ENCODE assay signal across 14 cellular contexts in genomic region chr18:75226956-75227316, GRCh38. TPM values are rescaled to one million over a fixed set of nuclear protein-coding genes. Genes with fewer than 3 reads are reported as not detected.
A peak's percentile ranks its signal among the peaks of the same experiment; 100 is the strongest.
DNase-seq lines count a peak whose midpoint lies in the region; ATAC-seq, FAIRE-seq and TF ChIP-seq lines count a peak whose summit lies in the region.
"Had no signal": no experiment of that assay in that cellular context is flagged by ENCODE, and none has a peak within 500 bp of the region (broad histone marks: within the 10 kb centered on the region; RNA-seq: fewer than 3 reads in every experiment).

No MANE protein-coding gene starts in this region.

- H3K4me1 Mint-ChIP-seq in astrocyte (ENCODE audit: low read depth, unreplicated experiment), result peaks cover 2% of the 10 kb centered on the region

- peaks cover 0 to 8% (median 0%) of the 10 kb centered on the region in 11 experiments; a peak in 3 of 22 replicates for H3K9me3 ChIP-seq in BLaER1 treated with 17β-estradiol and CSF1 and Interleukin-3, amounts not matched to agents 10 nM and 100 nM (replicated peaks in 1 of 11)
- H3K9me3 ChIP-seq in astrocyte (ENCODE audit: insufficient read depth, low read depth, low read length), result no peaks in the 10 kb centered on the region
- H3K9me3 ChIP-seq in hepatocyte (ENCODE audit: low read depth), result no peaks in the 10 kb centered on the region
- no peaks in the 10 kb centered on the region for H3K9me3 ChIP-seq in skeletal muscle satellite cell (replicated peaks; ENCODE audit: low read length)

- H4K20me1 ChIP-seq in BLaER1 treated with 17β-estradiol and CSF1 and Interleukin-3, amounts not matched to agents 10 nM and 100 nM, result peaks cover 0 to 52% (median 28%) of the 10 kb centered on the region in 11 experiments; a peak in 12 of 22 replicates
- H4K20me1 ChIP-seq in astrocyte (ENCODE audit: insufficient read depth, low read length), result peaks cover 3% of the 10 kb centered on the region
- peaks cover 5% of the 10 kb centered on the region for H4K20me1 ChIP-seq in hepatocyte (ENCODE audit: insufficient read depth, poor library complexity, severe bottlenecking)

- no peak overlapping the region for H3K27ac Mint-ChIP-seq in astrocyte (ENCODE audit: unreplicated experiment)

- DNase-seq in astrocyte (ENCODE audit: low read depth), result no peak
- no peak for DNase-seq in hepatocyte (ENCODE audit: low spot score)
- DNase-seq in NCI-H187 treated with DMSO at 0.1 percent for 48 hours (lab: John Stamatoyannopoulos, UW), result no peak
- DNase-seq in NOMO-1 treated with DMSO at 0.1 percent for 48 hours (lab: John Stamatoyannopoulos, UW; ENCODE audit: unreplicated experiment), result no peak
- DNase-seq in HuH-7 (ENCODE audit: low spot score), result no peak
- DNase-seq: activated CD4-positive, alpha-beta T cell treated with anti-CD3 and anti-CD28 coated beads for 1 hour; midbrain; NCI-H226; stimulated activated CD4-positive, alpha-beta T cell treated with anti-CD3 and anti-CD28 coated beads, Interleukin-4, amount 100 ng/mL, for 24 hours had no signal

- no peak overlapping the region for H3K4me3 Mint-ChIP-seq in astrocyte (ENCODE audit: unreplicated experiment)

- peak overlapping the region in 1 of 11 experiments; percentile 9; a peak in 1 of 22 replicates for H3K27ac ChIP-seq in BLaER1 treated with 17β-estradiol and CSF1 and Interleukin-3, amounts not matched to agents 10 nM and 100 nM
- H3K27ac ChIP-seq in astrocyte (ENCODE audit: low read depth, low read length), result no peak overlapping the region
- H3K27ac ChIP-seq in hepatocyte, result peak overlapping the region; percentile 89

- H3K36me3 ChIP-seq in BLaER1 treated with 17β-estradiol and CSF1 and Interleukin-3, amounts not matched to agents 10 nM and 100 nM, result peaks cover 0 to 37% (median 20%) of the 10 kb centered on the region in 11 experiments; a peak in 10 of 22 replicates
- no peaks in the 10 kb centered on the region for H3K36me3 ChIP-seq in astrocyte (ENCODE audit: insufficient read depth, low read length)
- H3K36me3 ChIP-seq in hepatocyte (replicated peaks; ENCODE audit: insufficient read depth, low read depth), result no peaks in the 10 kb centered on the region
- H3K36me3 ChIP-seq in skeletal muscle satellite cell (ENCODE audit: insufficient read depth, low read length), result peaks cover 2% of the 10 kb centered on the region

- H3K79me2 ChIP-seq in astrocyte (ENCODE audit: insufficient read depth, low read length), result peaks cover 18% of the 10 kb centered on the region
- H3K79me2 ChIP-seq in hepatocyte, result peaks cover 93% of the 10 kb centered on the region

- TF ChIP-seq CTCF in astrocyte (IDR thresholded peaks at IDR 0.05; ENCODE audit: insufficient read depth, low read depth, low read length) (no peak), hepatocyte (IDR thresholded peaks at IDR 0.05; ENCODE audit: poor library complexity) (no peak)

- no peak for FAIRE-seq in astrocyte (lab: Jason Lieb, UNC)
- FAIRE-seq: frontal cortex, K562 had no signal

- H3K9me3 Mint-ChIP-seq in astrocyte (ENCODE audit: unreplicated experiment), result no peaks in the 10 kb centered on the region

- H3K4me1 ChIP-seq in BLaER1 treated with 17β-estradiol and CSF1 and Interleukin-3, amounts not matched to agents 10 nM and 100 nM, result peaks cover 36 to 61% (median 49%) of the 10 kb centered on the region in 10 experiments
- peaks cover 19% of the 10 kb centered on the region for H3K4me1 ChIP-seq in astrocyte (ENCODE audit: insufficient read depth, low read length)
- peaks cover 51% of the 10 kb centered on the region for H3K4me1 ChIP-seq in hepatocyte (ENCODE audit: insufficient read depth)
- peaks cover 25% of the 10 kb centered on the region for H3K4me1 ChIP-seq in skeletal muscle satellite cell (ENCODE audit: control insufficient read depth, insufficient read depth, low read length)

- H3K4me3 ChIP-seq in BLaER1 treated with 17β-estradiol and CSF1 and Interleukin-3, amounts not matched to agents 10 nM and 100 nM, result no peak overlapping the region
- H3K4me3 ChIP-seq in astrocyte (ENCODE audit: insufficient read depth, low read depth, low read length), result no peak overlapping the region
- no peak overlapping the region for H3K4me3 ChIP-seq in hepatocyte
- no peak overlapping the region for H3K4me3 ChIP-seq in skeletal muscle satellite cell (ENCODE audit: low read length)
- H3K4me3 ChIP-seq: K562 had no signal

- H3K4me2 ChIP-seq in BLaER1 treated with 17β-estradiol and CSF1 and Interleukin-3, amounts not matched to agents 10 nM and 100 nM, result peak overlapping the region; percentile 57 to 86 (median 65)
- H3K4me2 ChIP-seq in astrocyte (ENCODE audit: low read length) (peak overlapping the region; percentile 77), hepatocyte (peak overlapping the region; percentile 74), skeletal muscle satellite cell (ENCODE audit: low read length) (peak overlapping the region; percentile 69)

- no peaks in the 10 kb centered on the region for H3K36me3 Mint-ChIP-seq in astrocyte (ENCODE audit: low read depth, unreplicated experiment)

- H3K9me2 ChIP-seq in hepatocyte (replicated peaks; ENCODE audit: insufficient read depth), result no peaks in the 10 kb centered on the region

- H3K27me3 Mint-ChIP-seq in astrocyte (ENCODE audit: low read depth, unreplicated experiment), result no peaks in the 10 kb centered on the region

- 46% methylated on average over 5 of the region's 5 CpGs for WGBS in hepatocyte (ENCODE audit: low lambda C conversion rate, missing lambda C conversion rate)

- H3K27me3 ChIP-seq in BLaER1 treated with 17β-estradiol and CSF1 and Interleukin-3, amounts not matched to agents 10 nM and 100 nM, result no peaks in the 10 kb centered on the region
- no peaks in the 10 kb centered on the region for H3K27me3 ChIP-seq in astrocyte (ENCODE audit: insufficient read depth, low read length)
- H3K27me3 ChIP-seq in hepatocyte, result no peaks in the 10 kb centered on the region
- H3K27me3 ChIP-seq in skeletal muscle satellite cell (ENCODE audit: control insufficient read depth, insufficient read depth, low read length), result no peaks in the 10 kb centered on the region

- H2AFZ ChIP-seq in astrocyte (ENCODE audit: low read depth, low read length) (peak overlapping the region; percentile 45), hepatocyte (peak overlapping the region; percentile 8)

- H3K9ac ChIP-seq in BLaER1 treated with 17β-estradiol and CSF1 and Interleukin-3, amounts not matched to agents 10 nM and 100 nM, result peak overlapping the region in 7 of 11 experiments; percentile 4 to 47 (median 12); a peak in 5 of 22 replicates
- H3K9ac ChIP-seq in astrocyte (ENCODE audit: low read length), result peak overlapping the region; percentile 33
- H3K9ac ChIP-seq in skeletal muscle satellite cell (ENCODE audit: low read depth, low read length), result no peak overlapping the region

- no peak for ATAC-seq in HG03175 (IDR thresholded peaks at IDR 0.05; ENCODE audit: unreplicated experiment)

RNA-seq across cellular contexts. Expression of gene TSHZ1, which starts 16.3 kb away (rescaled TPM):
- total RNA-seq in astrocyte (2.7 and 2.9 TPM in 2 replicates), hepatocyte (13.1 TPM in 2 replicates)
- 8.5 and 12.7 TPM in 2 replicates for polyA plus RNA-seq in hepatocyte
- 4.6 and 6.1 TPM in 2 replicates for total RNA-seq in skeletal muscle satellite cell (2012; rRNA removed)

RNA-seq across cellular contexts. Expression of gene PTGR3, which starts 18.0 kb away (rescaled TPM):
- total RNA-seq in astrocyte (8.4 and 12.7 TPM in 2 replicates), hepatocyte (25.7 and 30.7 TPM in 2 replicates)
- 24.4 and 32.2 TPM in 2 replicates for polyA plus RNA-seq in hepatocyte
- total RNA-seq in skeletal muscle satellite cell (2012; rRNA removed), result 9.9 and 12.7 TPM in 2 replicates
